ENCODE assay signal across 1 cellular context in genomic region chr17:12053552-12053951, GRCh38.
TF ChIP-seq lines count a peak whose summit lies in the region.

No MANE protein-coding gene starts in this region.

TF ChIP-seq in GM12878, 131 proteins besides CTCF, POLR2A, EP300 and RAD21 (continued from another document):
- TF ChIP-seq ZBTB11 (CRISPR knock-in tag; IDR thresholded peaks at IDR 0.05), result no peak
- TF ChIP-seq YBX1 (IDR thresholded peaks at IDR 0.05), result no peak
